Comparison of ENCODE assay signal across 24 cellular contexts in the genomic region with DNA sequence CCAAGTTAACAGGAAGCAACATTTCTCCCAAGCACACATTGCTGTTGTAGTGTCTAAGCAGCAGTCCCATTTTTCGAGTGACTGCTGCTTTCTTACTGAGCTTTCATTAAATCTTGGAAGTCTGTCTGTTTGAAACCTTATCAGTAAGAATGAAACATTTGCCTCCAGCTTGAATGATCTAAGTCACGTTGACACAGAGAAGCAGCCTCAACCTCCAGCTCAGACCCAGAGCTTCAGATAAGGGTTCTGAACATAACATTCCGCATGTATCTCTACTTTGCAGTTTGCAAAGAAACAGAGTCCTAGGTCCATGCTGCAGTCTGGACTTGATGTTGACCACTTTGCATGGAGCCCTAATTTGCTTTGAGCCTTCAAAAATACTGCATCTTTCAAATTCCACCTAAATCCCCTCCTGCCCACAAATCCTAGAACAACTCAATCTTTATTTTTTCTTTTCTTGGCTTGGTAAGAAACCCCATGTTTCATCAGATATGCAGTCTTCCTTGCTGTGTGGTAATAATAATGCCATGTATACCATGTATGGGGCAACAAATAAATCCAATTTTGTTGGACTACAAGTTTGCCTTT.
DNase-seq lines count a peak whose midpoint lies in the region; ATAC-seq, FAIRE-seq and TF ChIP-seq lines count a peak whose summit lies in the region.
"Had no signal": no experiment of that assay in that cellular context is flagged by ENCODE, and none has a peak within 500 bp of the region (broad histone marks: within the 10 kb centered on the region; RNA-seq: fewer than 3 reads in every experiment).

No MANE protein-coding gene starts in this region.

- BruUV-seq in HepG2 (replicated peaks; lab: Mats Ljungman, UMichigan), result no TSS peak

- TF ChIP-seq CTCF in liver (IDR thresholded peaks at IDR 0.05; ENCODE audit: low read depth, low read length, missing input control) (no peak), HepG2 (CRISPR knock-in tag; IDR thresholded peaks at IDR 0.05) (no peak), H1 (IDR thresholded peaks at IDR 0.05; ENCODE audit: control extremely low read depth in 1 of 3, insufficient read depth in 1 of 3, low read depth in 1 of 3, low read length in 3 of 3) (no peak), pancreas (IDR thresholded peaks at IDR 0.05) (no peak)

- no peak overlapping the region for H4K91ac ChIP-seq in H1 (replicated peaks; ENCODE audit: insufficient read length, low read length)

- no peak overlapping the region for H4K5ac ChIP-seq in H1 (ENCODE audit: insufficient read length, low read depth, low read length)

- no peak overlapping the region for H3K4ac ChIP-seq in H1 (replicated peaks; ENCODE audit: insufficient read length, low read depth, low read length)

- CTCF ChIA-PET in HepG2 (lab: Yijun Ruan, JAX; ENCODE audit: low intra/inter-chr PET ratio, low total read pairs) (no interaction called here), H1 (lab: Charles Lee; ENCODE audit: partially characterized antibody) (no interaction called here)

- H3K18ac ChIP-seq in H1 (ENCODE audit: extremely low read depth, low read length), result no peak overlapping the region

- no peak overlapping the region for H3K4me2 ChIP-seq in HepG2 (ENCODE audit: low read depth, low read length)
- H3K4me2 ChIP-seq in H1 (ENCODE audit: insufficient read depth in 1 of 2, low read depth in 2 of 2, low read length in 2 of 2), result no peak overlapping the region

- TF ChIP-seq POLR2A in HepG2 (IDR thresholded peaks at IDR 0.05; ENCODE audit: insufficient read depth in 1 of 2, low read depth in 2 of 2, low read length in 2 of 2), result no peak
- no peak for TF ChIP-seq POLR2A in H1 (IDR thresholded peaks at IDR 0.05; ENCODE audit: control extremely low read depth in 1 of 2, low read depth in 2 of 2, low read length in 2 of 2)

- no peaks in the 10 kb centered on the region for H3K23me2 ChIP-seq in H1 (ENCODE audit: low read depth, low read length)

- ATAC-seq in HepG2, result no peak
- no peak for ATAC-seq in HG03045 (IDR thresholded peaks at IDR 0.05; ENCODE audit: unreplicated experiment)
- no peak for ATAC-seq in pancreas
- ATAC-seq: CD8-positive, alpha-beta T cell; K562 had no signal

- no peak overlapping the region for H3K14ac ChIP-seq in H1 (ENCODE audit: insufficient read length)

- TF ChIP-seq RAD21 in liver (IDR thresholded peaks at IDR 0.05) (peak in 1 of 2 donors; percentile 7), HepG2 (CRISPR knock-in tag; IDR thresholded peaks at IDR 0.05) (no peak), H1 (IDR thresholded peaks at IDR 0.05 in 1 of 2, conservative IDR thresholded peaks at IDR 0.05 in 1 of 2; ENCODE audit: low read depth in 2 of 2, low read length in 2 of 2) (no peak)

- intact Hi-C loops in HepG2 (cut with micrococcal nuclease; ENCODE audit: unreplicated experiment) (no loop called here), pancreas (cut with DNase I) (no loop called here)

- no peak overlapping the region for H2AK5ac ChIP-seq in H1 (ENCODE audit: low read depth, low read length)

- H3K56ac ChIP-seq in H1 (replicated peaks; ENCODE audit: insufficient read length, low read depth, low read length), result no peak overlapping the region

- TF ChIP-seq EP300 in HepG2 (IDR thresholded peaks at IDR 0.05; ENCODE audit: low read depth in 2 of 2, low read length in 2 of 2), result no peak
- TF ChIP-seq EP300 in HepG2 (CRISPR knock-in tag; IDR thresholded peaks at IDR 0.05; ENCODE audit: borderline replicate concordance), result no peak
- no peak for TF ChIP-seq EP300 in H1 (IDR thresholded peaks at IDR 0.05; ENCODE audit: borderline replicate concordance in 1 of 2, low read depth in 2 of 2, low read length in 2 of 2)

- no peak overlapping the region for H2BK120ac ChIP-seq in H1 (replicated peaks; ENCODE audit: low read depth, low read length)

- no peak overlapping the region for H2BK20ac ChIP-seq in H1 (ENCODE audit: low read length)

- H3K4me3 ChIP-seq in liver (ENCODE audit: low read depth in 1 of 3, low read length in 3 of 3), result no peak overlapping the region
- H3K4me3 ChIP-seq in HepG2 (replicated peaks in 1 of 3; ENCODE audit: insufficient read depth in 1 of 3, low read depth in 2 of 3, low read length in 3 of 3), result no peak overlapping the region
- H3K4me3 ChIP-seq in H1 (ENCODE audit: extremely low read depth in 1 of 4, insufficient read depth in 2 of 4, low read depth in 3 of 4, low read length in 4 of 4), result no peak overlapping the region
- H3K4me3 ChIP-seq in mesodermal cell (ENCODE audit: extremely low read depth, insufficient read depth, low read length, poor library complexity, severe bottlenecking), result no peak overlapping the region
- no peak overlapping the region for H3K4me3 ChIP-seq in small intestine (ENCODE audit: low read depth in 1 of 2, low read length in 2 of 2)
- no peak overlapping the region for H3K4me3 ChIP-seq in pancreas
- H3K4me3 ChIP-seq: K562, Peyer's patch had no signal

- no peak for FAIRE-seq in HepG2 (lab: Jason Lieb, UNC)
- no peak for FAIRE-seq in H1 (lab: Jason Lieb, UNC)
- FAIRE-seq in small intestine (lab: Jason Lieb, UNC), result no peak
- FAIRE-seq in pancreas (lab: Jason Lieb, UNC), result no peak
- FAIRE-seq: GM12891, K562 had no signal

- H3K27me3 ChIP-seq in liver (ENCODE audit: control insufficient read depth in 4 of 4, insufficient read depth in 4 of 4, low read length in 3 of 4) (no peaks in the 10 kb centered on the region), HepG2 (ENCODE audit: control insufficient read depth in 1 of 2, insufficient read depth in 2 of 2, low read length in 2 of 2) (no peaks in the 10 kb centered on the region), H1 (replicated peaks in 1 of 4; ENCODE audit: control insufficient read depth in 3 of 4, extremely low read depth in 1 of 4, insufficient read depth in 3 of 4, low read length in 3 of 4) (no peaks in the 10 kb centered on the region), small intestine (ENCODE audit: control insufficient read depth in 2 of 2, insufficient read depth in 2 of 2, low read length in 2 of 2) (no peaks in the 10 kb centered on the region), pancreas (no peaks in the 10 kb centered on the region)
- H3K27me3 ChIP-seq: Peyer's patch had no signal

- POLR2A ChIA-PET in HepG2 (lab: Yijun Ruan, JAX) (no interaction called here), H1 (lab: Charles Lee; ENCODE audit: partially characterized antibody) (no interaction called here)

- H3K79me2 ChIP-seq in HepG2 (ENCODE audit: insufficient read depth, low read length) (no peaks in the 10 kb centered on the region), H1 (ENCODE audit: control insufficient read depth in 1 of 2, insufficient read depth in 2 of 2, low read length in 2 of 2) (no peaks in the 10 kb centered on the region)

- no peaks in the 10 kb centered on the region for H3K9me3 ChIP-seq in liver (ENCODE audit: control insufficient read depth in 4 of 4, low read length in 3 of 4)
- no peaks in the 10 kb centered on the region for H3K9me3 ChIP-seq in HepG2 (ENCODE audit: low read length)
- H3K9me3 ChIP-seq in H1 (ENCODE audit: insufficient read depth in 2 of 2, low read depth in 1 of 2, low read length in 1 of 2), result 0 out of 4 replicates have a peak, but pooled peaks cover 0 to 2% of the 10 kb centered on the region in 2 experiments
- H3K9me3 ChIP-seq in mesodermal cell (ENCODE audit: control insufficient read depth, low read length), result no peaks in the 10 kb centered on the region
- H3K9me3 ChIP-seq in small intestine (ENCODE audit: control insufficient read depth, low read depth), result no peaks in the 10 kb centered on the region
- no peaks in the 10 kb centered on the region for H3K9me3 ChIP-seq in pancreas
- H3K9me3 ChIP-seq: Peyer's patch had no signal

- H4K8ac ChIP-seq in H1 (ENCODE audit: extremely low read depth, insufficient read depth, low read length), result no peak overlapping the region

- no peak overlapping the region for H2BK15ac ChIP-seq in H1 (ENCODE audit: low read length)

- no peaks in the 10 kb centered on the region for H3K36me3 ChIP-seq in liver (ENCODE audit: control insufficient read depth in 4 of 4, insufficient read depth in 3 of 4, low read depth in 1 of 4, low read length in 3 of 4)
- no peaks in the 10 kb centered on the region for H3K36me3 ChIP-seq in HepG2 (replicated peaks in 1 of 2; ENCODE audit: control insufficient read depth in 1 of 2, insufficient read depth in 2 of 2, low read length in 2 of 2)
- no peaks in the 10 kb centered on the region for H3K36me3 ChIP-seq in H1 (ENCODE audit: control insufficient read depth in 2 of 4, insufficient read depth in 4 of 4, low read length in 3 of 4)
- H3K36me3 ChIP-seq in mesodermal cell (ENCODE audit: control insufficient read depth, insufficient read depth, low read length), result no peaks in the 10 kb centered on the region
- H3K36me3 ChIP-seq in small intestine (ENCODE audit: control insufficient read depth in 2 of 2, insufficient read depth in 2 of 2, low read length in 2 of 2), result no peaks in the 10 kb centered on the region
- H3K36me3 ChIP-seq in pancreas, result no peaks in the 10 kb centered on the region
- H3K36me3 ChIP-seq: Peyer's patch had no signal

- no peak overlapping the region for H3K27ac ChIP-seq in liver (ENCODE audit: low read depth in 1 of 2, low read length in 2 of 2)
- no peak overlapping the region for H3K27ac ChIP-seq in HepG2 (ENCODE audit: extremely low read length, insufficient read depth, low read length)
- H3K27ac ChIP-seq in H1 (ENCODE audit: low read depth, low read length), result no peak overlapping the region
- peak overlapping the region; percentile 5 for H3K27ac ChIP-seq in mesodermal cell (ENCODE audit: low read depth, low read length, severe bottlenecking)
- H3K27ac ChIP-seq in small intestine (ENCODE audit: low read depth in 1 of 2, low read length in 1 of 2), result no peak overlapping the region
- no peak overlapping the region for H3K27ac ChIP-seq in pancreas
- H3K27ac ChIP-seq: Peyer's patch had no signal

- in situ Hi-C loops in HepG2 (cut with HindIII; ENCODE audit: extremely low pct_ligation_motif_present, low pct_unique_long_range_greater_than_20kb), result no loop called here

- no peak overlapping the region for H3K23ac ChIP-seq in H1 (ENCODE audit: insufficient read length)

- DNase-seq in HepG2 (ENCODE audit: low spot score) (no peak), H1 (ENCODE audit: low read depth in 1 of 2, low spot score in 2 of 2) (no peak), ecto neural progenitor cell (ENCODE audit: low spot score) (no peak), small intestine (no peak), pancreas (no peak)
- DNase-seq: 8988T; AML-193; C1 segment of cervical spinal cord; CD8-positive, alpha-beta T cell; DND-41; MM.1S; NCI-H1092; NCI-H1436 treated with DMSO at 0.1 percent for 48 hours; NCI-H1930; NCI-H2227 treated with DMSO at 0.1 percent for 48 hours; NCI-H510A treated with DMSO at 0.1 percent for 48 hours; NCI-H774; NK-92 treated with Interleukin-12 subunit alpha and Interleukin-12 subunit beta, amount 100 ng/mL, for 24 hours; Peyer's patch had no signal

- H3K4me1 ChIP-seq in liver (ENCODE audit: control insufficient read depth in 4 of 4, insufficient read depth in 4 of 4, low read length in 3 of 4) (no peaks in the 10 kb centered on the region), HepG2 (ENCODE audit: insufficient read depth, low read length) (no peaks in the 10 kb centered on the region), H1 (replicated peaks in 1 of 4; ENCODE audit: control insufficient read depth in 3 of 4, insufficient read depth in 4 of 4, low read length in 3 of 4) (peaks cover 0 to 4% (median 2%) of the 10 kb centered on the region in 4 experiments; a peak in 2 of 7 replicates), mesodermal cell (ENCODE audit: control insufficient read depth, insufficient read depth, low read length, poor library complexity, severe bottlenecking) (peaks cover 2% of the 10 kb centered on the region), small intestine (ENCODE audit: control insufficient read depth in 2 of 2, insufficient read depth in 1 of 2, low read depth in 1 of 2, low read length in 1 of 2) (no peaks in the 10 kb centered on the region), pancreas (no peaks in the 10 kb centered on the region)
- H3K4me1 ChIP-seq: Peyer's patch had no signal

- H3K9ac ChIP-seq in liver (ENCODE audit: low read depth in 1 of 2, low read length in 2 of 2) (no peak overlapping the region), HepG2 (ENCODE audit: insufficient read depth, low read depth, low read length) (no peak overlapping the region), H1 (replicated peaks in 1 of 4; ENCODE audit: extremely low read depth in 1 of 4, low read depth in 3 of 4, low read length in 3 of 4) (no peak overlapping the region)

- H2AFZ ChIP-seq in HepG2 (ENCODE audit: low read length), result no peak overlapping the region
- 0 out of 2 replicates have a peak overlapping the region, but pooled peaks have one; percentile 31 for H2AFZ ChIP-seq in H1 (ENCODE audit: low read length)

- no peaks in the 10 kb centered on the region for H3K79me1 ChIP-seq in H1 (ENCODE audit: low read depth, low read length)

- H2BK5ac ChIP-seq in H1 (ENCODE audit: low read depth, low read length), result no peak overlapping the region

- no peaks in the 10 kb centered on the region for H4K20me1 ChIP-seq in HepG2 (ENCODE audit: insufficient read depth, low read length)
- no peaks in the 10 kb centered on the region for H4K20me1 ChIP-seq in H1 (replicated peaks in 1 of 2; ENCODE audit: control insufficient read depth in 1 of 2, insufficient read depth in 2 of 2, low read length in 2 of 2)

- H2BK12ac ChIP-seq in H1 (ENCODE audit: low read depth, low read length), result no peak overlapping the region

- WGBS in liver, result 64% methylated on average over 3 of the region's 3 CpGs
- WGBS in HepG2 (ENCODE audit: low lambda C conversion rate), result 14% methylated on average over 3 of the region's 3 CpGs
- WGBS in H1 (ENCODE audit: extremely low coverage in 1 of 2, insufficient coverage in 1 of 2, insufficient read length in 1 of 2, insufficient replicate concordance in 2 of 2, low coverage in 1 of 2, low lambda C conversion rate in 2 of 2, missing lambda C conversion rate in 1 of 2), 2 experiments, result 85% methylated on average over 3 of the region's 3 CpGs; no CpG with 5 or more reads in 1 of the 2 experiments
- 89 to 91% methylated on average over 1 to 2 of the region's 3 CpGs for WGBS in mesodermal cell (ENCODE audit: insufficient coverage in 2 of 2), 2 experiments
- WGBS in small intestine, 3 donors, result 63 to 72% (median 63%) methylated on average over 3 of the region's 3 CpGs
- WGBS in pancreas, 2 donors, result 47 to 52% methylated on average over 3 of the region's 3 CpGs
